ENCODE assay signal across 1 cellular context in genomic region chr12:52539024-52539820, GRCh38.
TF ChIP-seq lines count a peak whose summit lies in the region.

No MANE protein-coding gene starts in this region.

TF ChIP-seq in HEK293, 187 proteins besides CTCF, POLR2A, EP300 and RAD21 (continued from another document and continues in another):
- peak; percentile 47; the same call in 1 of the 2 replicates for TF ChIP-seq ZNF629 (tag by site-specific recombination; IDR thresholded peaks at IDR 0.05)
- no peak for TF ChIP-seq ZNF138 (tag by site-specific recombination; IDR thresholded peaks at IDR 0.05; ENCODE audit: borderline replicate concordance)
- TF ChIP-seq ZNF133 (tag by site-specific recombination; IDR thresholded peaks at IDR 0.05) = no peak
- no peak for TF ChIP-seq ZBTB1 (tag by site-specific recombination; IDR thresholded peaks at IDR 0.05)
- no peak for TF ChIP-seq ZNF433 (tag by site-specific recombination; IDR thresholded peaks at IDR 0.05; ENCODE audit: low read depth)
- TF ChIP-seq ZNF670 (tag by site-specific recombination; IDR thresholded peaks at IDR 0.05; ENCODE audit: low read depth) = no peak
- TF ChIP-seq ZNF776 (tag by site-specific recombination; IDR thresholded peaks at IDR 0.05; ENCODE audit: borderline replicate concordance) = no peak
- TF ChIP-seq TRIM28 (IDR thresholded peaks at IDR 0.05; ENCODE audit: borderline replicate concordance, low read length) = no peak
- no peak for TF ChIP-seq ZNF501 (tag by site-specific recombination; IDR thresholded peaks at IDR 0.05)
- TF ChIP-seq, protein P1, sequence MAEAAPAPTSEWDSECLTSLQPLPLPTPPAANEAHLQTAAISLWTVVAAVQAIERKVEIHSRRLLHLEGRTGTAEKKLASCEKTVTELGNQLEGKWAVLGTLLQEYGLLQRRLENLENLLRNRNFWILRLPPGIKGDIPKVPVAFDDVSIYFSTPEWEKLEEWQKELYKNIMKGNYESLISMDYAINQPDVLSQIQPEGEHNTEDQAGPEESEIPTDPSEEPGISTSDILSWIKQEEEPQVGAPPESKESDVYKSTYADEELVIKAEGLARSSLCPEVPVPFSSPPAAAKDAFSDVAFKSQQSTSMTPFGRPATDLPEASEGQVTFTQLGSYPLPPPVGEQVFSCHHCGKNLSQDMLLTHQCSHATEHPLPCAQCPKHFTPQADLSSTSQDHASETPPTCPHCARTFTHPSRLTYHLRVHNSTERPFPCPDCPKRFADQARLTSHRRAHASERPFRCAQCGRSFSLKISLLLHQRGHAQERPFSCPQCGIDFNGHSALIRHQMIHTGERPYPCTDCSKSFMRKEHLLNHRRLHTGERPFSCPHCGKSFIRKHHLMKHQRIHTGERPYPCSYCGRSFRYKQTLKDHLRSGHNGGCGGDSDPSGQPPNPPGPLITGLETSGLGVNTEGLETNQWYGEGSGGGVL (tag by site-specific recombination; IDR thresholded peaks at IDR 0.05) = peak; percentile 95
- TF ChIP-seq GLI4 (tag by site-specific recombination; IDR thresholded peaks at IDR 0.05) = no peak
- TF ChIP-seq ZNF423 (tag by site-specific recombination; IDR thresholded peaks at IDR 0.05) = no peak
- TF ChIP-seq, protein P2, sequence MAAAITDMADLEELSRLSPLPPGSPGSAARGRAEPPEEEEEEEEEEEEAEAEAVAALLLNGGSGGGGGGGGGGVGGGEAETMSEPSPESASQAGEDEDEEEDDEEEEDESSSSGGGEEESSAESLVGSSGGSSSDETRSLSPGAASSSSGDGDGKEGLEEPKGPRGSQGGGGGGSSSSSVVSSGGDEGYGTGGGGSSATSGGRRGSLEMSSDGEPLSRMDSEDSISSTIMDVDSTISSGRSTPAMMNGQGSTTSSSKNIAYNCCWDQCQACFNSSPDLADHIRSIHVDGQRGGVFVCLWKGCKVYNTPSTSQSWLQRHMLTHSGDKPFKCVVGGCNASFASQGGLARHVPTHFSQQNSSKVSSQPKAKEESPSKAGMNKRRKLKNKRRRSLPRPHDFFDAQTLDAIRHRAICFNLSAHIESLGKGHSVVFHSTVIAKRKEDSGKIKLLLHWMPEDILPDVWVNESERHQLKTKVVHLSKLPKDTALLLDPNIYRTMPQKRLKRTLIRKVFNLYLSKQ (tag by site-specific recombination; IDR thresholded peaks at IDR 0.05; ENCODE audit: borderline replicate concordance) = no peak
- no peak for TF ChIP-seq FEZF1 (tag by site-specific recombination; IDR thresholded peaks at IDR 0.05)
- no peak for TF ChIP-seq ZNF610 (tag by site-specific recombination; IDR thresholded peaks at IDR 0.05; ENCODE audit: borderline replicate concordance)
- TF ChIP-seq ZNF248 (tag by site-specific recombination; IDR thresholded peaks at IDR 0.05) = no peak
- TF ChIP-seq SETDB1 (IDR thresholded peaks at IDR 0.05; ENCODE audit: insufficient read length, low read length) = no peak
- TF ChIP-seq ZNF311 (tag by site-specific recombination; IDR thresholded peaks at IDR 0.05; ENCODE audit: borderline replicate concordance) = no peak
- TF ChIP-seq, protein P3, sequence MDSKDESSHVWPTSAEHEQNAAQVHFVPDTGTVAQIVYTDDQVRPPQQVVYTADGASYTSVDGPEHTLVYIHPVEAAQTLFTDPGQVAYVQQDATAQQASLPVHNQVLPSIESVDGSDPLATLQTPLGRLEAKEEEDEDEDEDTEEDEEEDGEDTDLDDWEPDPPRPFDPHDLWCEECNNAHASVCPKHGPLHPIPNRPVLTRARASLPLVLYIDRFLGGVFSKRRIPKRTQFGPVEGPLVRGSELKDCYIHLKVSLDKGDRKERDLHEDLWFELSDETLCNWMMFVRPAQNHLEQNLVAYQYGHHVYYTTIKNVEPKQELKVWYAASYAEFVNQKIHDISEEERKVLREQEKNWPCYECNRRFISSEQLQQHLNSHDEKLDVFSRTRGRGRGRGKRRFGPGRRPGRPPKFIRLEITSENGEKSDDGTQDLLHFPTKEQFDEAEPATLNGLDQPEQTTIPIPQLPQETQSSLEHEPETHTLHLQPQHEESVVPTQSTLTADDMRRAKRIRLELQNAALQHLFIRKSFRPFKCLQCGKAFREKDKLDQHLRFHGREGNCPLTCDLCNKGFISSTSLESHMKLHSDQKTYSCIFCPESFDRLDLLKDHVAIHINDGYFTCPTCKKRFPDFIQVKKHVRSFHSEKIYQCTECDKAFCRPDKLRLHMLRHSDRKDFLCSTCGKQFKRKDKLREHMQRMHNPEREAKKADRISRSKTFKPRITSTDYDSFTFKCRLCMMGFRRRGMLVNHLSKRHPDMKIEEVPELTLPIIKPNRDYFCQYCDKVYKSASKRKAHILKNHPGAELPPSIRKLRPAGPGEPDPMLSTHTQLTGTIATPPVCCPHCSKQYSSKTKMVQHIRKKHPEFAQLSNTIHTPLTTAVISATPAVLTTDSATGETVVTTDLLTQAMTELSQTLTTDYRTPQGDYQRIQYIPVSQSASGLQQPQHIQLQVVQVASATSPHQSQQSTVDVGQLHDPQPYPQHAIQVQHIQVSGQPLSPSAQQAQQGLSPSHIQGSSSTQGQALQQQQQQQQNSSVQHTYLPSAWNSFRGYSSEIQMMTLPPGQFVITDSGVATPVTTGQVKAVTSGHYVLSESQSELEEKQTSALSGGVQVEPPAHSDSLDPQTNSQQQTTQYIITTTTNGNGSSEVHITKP (tag by site-specific recombination; IDR thresholded peaks at IDR 0.05) = peak; percentile 20; the same call in 1 of the 2 replicates
- TF ChIP-seq, protein P4, sequence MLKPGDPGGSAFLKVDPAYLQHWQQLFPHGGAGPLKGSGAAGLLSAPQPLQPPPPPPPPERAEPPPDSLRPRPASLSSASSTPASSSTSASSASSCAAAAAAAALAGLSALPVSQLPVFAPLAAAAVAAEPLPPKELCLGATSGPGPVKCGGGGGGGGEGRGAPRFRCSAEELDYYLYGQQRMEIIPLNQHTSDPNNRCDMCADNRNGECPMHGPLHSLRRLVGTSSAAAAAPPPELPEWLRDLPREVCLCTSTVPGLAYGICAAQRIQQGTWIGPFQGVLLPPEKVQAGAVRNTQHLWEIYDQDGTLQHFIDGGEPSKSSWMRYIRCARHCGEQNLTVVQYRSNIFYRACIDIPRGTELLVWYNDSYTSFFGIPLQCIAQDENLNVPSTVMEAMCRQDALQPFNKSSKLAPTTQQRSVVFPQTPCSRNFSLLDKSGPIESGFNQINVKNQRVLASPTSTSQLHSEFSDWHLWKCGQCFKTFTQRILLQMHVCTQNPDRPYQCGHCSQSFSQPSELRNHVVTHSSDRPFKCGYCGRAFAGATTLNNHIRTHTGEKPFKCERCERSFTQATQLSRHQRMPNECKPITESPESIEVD (tag by site-specific recombination; IDR thresholded peaks at IDR 0.05) = no peak
- TF ChIP-seq, protein P5, sequence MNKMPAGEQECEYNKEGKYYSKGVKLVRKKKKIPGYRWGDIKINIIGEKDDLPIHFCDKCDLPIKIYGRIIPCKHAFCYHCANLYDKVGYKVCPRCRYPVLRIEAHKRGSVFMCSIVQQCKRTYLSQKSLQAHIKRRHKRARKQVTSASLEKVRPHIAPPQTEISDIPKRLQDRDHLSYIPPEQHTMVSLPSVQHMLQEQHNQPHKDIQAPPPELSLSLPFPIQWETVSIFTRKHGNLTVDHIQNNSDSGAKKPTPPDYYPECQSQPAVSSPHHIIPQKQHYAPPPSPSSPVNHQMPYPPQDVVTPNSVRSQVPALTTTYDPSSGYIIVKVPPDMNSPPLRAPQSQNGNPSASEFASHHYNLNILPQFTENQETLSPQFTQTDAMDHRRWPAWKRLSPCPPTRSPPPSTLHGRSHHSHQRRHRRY (tag by site-specific recombination; IDR thresholded peaks at IDR 0.05) = no peak
- TF ChIP-seq ZNF19 (tag by site-specific recombination; IDR thresholded peaks at IDR 0.05; ENCODE audit: low read depth) = no peak
- no peak for TF ChIP-seq ZNF221 (tag by site-specific recombination; IDR thresholded peaks at IDR 0.05; ENCODE audit: borderline replicate concordance)
- no peak for TF ChIP-seq ZNF324 (tag by site-specific recombination; IDR thresholded peaks at IDR 0.05)
- TF ChIP-seq, protein P6, sequence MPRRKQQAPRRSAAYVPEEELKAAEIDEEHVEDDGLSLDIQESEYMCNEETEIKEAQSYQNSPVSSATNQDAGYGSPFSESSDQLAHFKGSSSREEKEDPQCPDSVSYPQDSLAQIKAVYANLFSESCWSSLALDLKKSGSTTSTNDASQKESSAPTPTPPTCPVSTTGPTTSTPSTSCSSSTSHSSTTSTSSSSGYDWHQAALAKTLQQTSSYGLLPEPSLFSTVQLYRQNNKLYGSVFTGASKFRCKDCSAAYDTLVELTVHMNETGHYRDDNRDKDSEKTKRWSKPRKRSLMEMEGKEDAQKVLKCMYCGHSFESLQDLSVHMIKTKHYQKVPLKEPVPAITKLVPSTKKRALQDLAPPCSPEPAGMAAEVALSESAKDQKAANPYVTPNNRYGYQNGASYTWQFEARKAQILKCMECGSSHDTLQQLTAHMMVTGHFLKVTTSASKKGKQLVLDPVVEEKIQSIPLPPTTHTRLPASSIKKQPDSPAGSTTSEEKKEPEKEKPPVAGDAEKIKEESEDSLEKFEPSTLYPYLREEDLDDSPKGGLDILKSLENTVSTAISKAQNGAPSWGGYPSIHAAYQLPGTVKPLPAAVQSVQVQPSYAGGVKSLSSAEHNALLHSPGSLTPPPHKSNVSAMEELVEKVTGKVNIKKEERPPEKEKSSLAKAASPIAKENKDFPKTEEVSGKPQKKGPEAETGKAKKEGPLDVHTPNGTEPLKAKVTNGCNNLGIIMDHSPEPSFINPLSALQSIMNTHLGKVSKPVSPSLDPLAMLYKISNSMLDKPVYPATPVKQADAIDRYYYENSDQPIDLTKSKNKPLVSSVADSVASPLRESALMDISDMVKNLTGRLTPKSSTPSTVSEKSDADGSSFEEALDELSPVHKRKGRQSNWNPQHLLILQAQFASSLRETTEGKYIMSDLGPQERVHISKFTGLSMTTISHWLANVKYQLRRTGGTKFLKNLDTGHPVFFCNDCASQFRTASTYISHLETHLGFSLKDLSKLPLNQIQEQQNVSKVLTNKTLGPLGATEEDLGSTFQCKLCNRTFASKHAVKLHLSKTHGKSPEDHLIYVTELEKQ (tag by site-specific recombination; IDR thresholded peaks at IDR 0.05; ENCODE audit: borderline replicate concordance) = peak; percentile 66; the same call in 1 of the 2 replicates
- no peak for TF ChIP-seq ZNF391 (tag by site-specific recombination; IDR thresholded peaks at IDR 0.05; ENCODE audit: borderline replicate concordance, low read depth)
- TF ChIP-seq ZFP37 (tag by site-specific recombination; IDR thresholded peaks at IDR 0.05) = no peak
- no peak for TF ChIP-seq KLF1 (tag by site-specific recombination; IDR thresholded peaks at IDR 0.05)
- no peak for TF ChIP-seq HOXA7 (CRISPR knock-in tag; IDR thresholded peaks at IDR 0.05; ENCODE audit: borderline replicate concordance)
- TF ChIP-seq ZBTB8A (tag by site-specific recombination; IDR thresholded peaks at IDR 0.05) = no peak
- no peak for TF ChIP-seq ZNF26 (tag by site-specific recombination; IDR thresholded peaks at IDR 0.05)
- TF ChIP-seq ZNF10 (tag by site-specific recombination; IDR thresholded peaks at IDR 0.05) = no peak
- TF ChIP-seq ZNF571 (tag by site-specific recombination; IDR thresholded peaks at IDR 0.05) = no peak
- TF ChIP-seq OSR2 (tag by site-specific recombination; IDR thresholded peaks at IDR 0.05) = no peak
- TF ChIP-seq ZNF548 (tag by site-specific recombination; IDR thresholded peaks at IDR 0.05) = no peak
- TF ChIP-seq ZBTB17 (tag by site-specific recombination; IDR thresholded peaks at IDR 0.05) = 0 out of 2 replicates have a peak, but pooled peaks have one; percentile 10
- TF ChIP-seq MZF1 (tag by site-specific recombination; IDR thresholded peaks at IDR 0.05; ENCODE audit: borderline replicate concordance) = 0 out of 2 replicates have a peak, but pooled peaks have one; percentile 72
- no peak for TF ChIP-seq ZNF488 (tag by site-specific recombination; IDR thresholded peaks at IDR 0.05)
- no peak for TF ChIP-seq ZNF639 (tag by site-specific recombination; IDR thresholded peaks at IDR 0.05)
- TF ChIP-seq ZNF292 (tag by site-specific recombination; IDR thresholded peaks at IDR 0.05; ENCODE audit: borderline replicate concordance, low read depth) = no peak
